24 cellular contexts compared by ENCODE assay signal in the genomic region with DNA sequence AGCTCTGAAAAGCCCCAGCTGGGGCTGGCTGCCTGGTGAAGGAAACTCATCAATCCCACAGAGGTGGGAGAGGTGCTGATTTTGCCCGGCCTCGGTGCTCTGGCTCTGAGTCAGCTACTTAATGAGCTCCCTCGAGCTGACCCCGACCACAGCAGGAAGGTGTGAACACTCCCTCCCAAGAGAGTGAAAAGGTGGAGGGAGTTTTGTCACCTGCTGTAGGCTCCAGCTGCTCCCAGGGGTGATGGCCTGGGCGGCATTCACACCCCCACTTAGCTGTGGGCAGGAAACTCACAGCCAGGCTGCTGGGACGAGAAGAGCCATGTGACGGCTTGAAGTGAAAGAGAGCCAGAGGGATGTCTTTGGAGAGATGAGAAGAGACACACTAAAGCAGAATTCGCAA.
DNase-seq lines count a peak whose midpoint lies in the region; ATAC-seq, FAIRE-seq and TF ChIP-seq lines count a peak whose summit lies in the region.
"Had no signal": no experiment of that assay in that cellular context is flagged by ENCODE, and none has a peak within 500 bp of the region (broad histone marks: within the 10 kb centered on the region; RNA-seq: fewer than 3 reads in every experiment).

No MANE protein-coding gene starts in this region.

- H3K27ac ChIP-seq in GM12878 (ENCODE audit: control insufficient read depth, insufficient read depth) = no peak overlapping the region
- H3K27ac ChIP-seq: cardiac muscle cell, SK-N-MC, transverse colon had no signal

- in situ Hi-C loops in GM12878 (cut with MboI) = no loop called here

- RAD21 ChIA-PET in GM12878 (lab: Charles Lee; ENCODE audit: unreplicated experiment) = interaction anchor here (1.0 kb wide), 1 partner anchor 52 kb away, joined by 4 read pairs; no protein-coding TSS in a partner anchor

- H2AFZ ChIP-seq in GM12878 (ENCODE audit: control insufficient read depth, low read depth, low read length) = no peak overlapping the region

- POLR2A ChIA-PET in activated CD8-positive, alpha-beta T cell treated with anti-CD3 and anti-CD28 coated beads for 36 hours (lab: Charles Lee) = no interaction called here
- POLR2A ChIA-PET in activated CD8-positive, alpha-beta T cell treated with anti-CD3 and anti-CD28 coated beads, Interleukin-2, amount 10 ng/mL, durations not matched to agents 7 days and 5 days (lab: Charles Lee) = no interaction called here
- POLR2A ChIA-PET in GM12878 (lab: Charles Lee) = no interaction called here

- no peak overlapping the region for H3K4me2 ChIP-seq in GM12878 (ENCODE audit: control insufficient read depth, insufficient read depth)

- TF ChIP-seq CTCF in activated CD8-positive, alpha-beta T cell treated with anti-CD3 and anti-CD28 coated beads for 36 hours (IDR thresholded peaks at IDR 0.05) = no peak
- no peak for TF ChIP-seq CTCF in GM12878 (IDR thresholded peaks at IDR 0.05 in 2 of 3, conservative IDR thresholded peaks at IDR 0.05 in 1 of 3; ENCODE audit: control insufficient read depth in 2 of 3, extremely low read depth in 1 of 3, insufficient read depth in 1 of 3, low read depth in 3 of 3, low read length in 3 of 3)

- no peak for TF ChIP-seq POLR2A in GM12878 (IDR thresholded peaks at IDR 0.05; ENCODE audit: low read depth, low read length)

- BruUV-seq in GM12878 (replicated peaks; lab: Mats Ljungman, UMichigan) = no TSS peak

- no peaks in the 10 kb centered on the region for H3K27me3 ChIP-seq in GM12878 (replicated peaks in 1 of 2; ENCODE audit: control insufficient read depth in 2 of 2, insufficient read depth in 2 of 2, low read length in 1 of 2)
- H3K27me3 ChIP-seq: cardiac muscle cell, transverse colon had no signal

- intact Hi-C loops in activated CD8-positive, alpha-beta T cell treated with anti-CD3 and anti-CD28 coated beads for 36 hours (cut with micrococcal nuclease) = no loop called here
- intact Hi-C loops in GM12878 (cut with micrococcal nuclease; ENCODE audit: unreplicated experiment) = no loop called here

- CTCF ChIA-PET in activated CD8-positive, alpha-beta T cell treated with anti-CD3 and anti-CD28 coated beads for 36 hours (lab: Charles Lee) = interaction anchor here (0.6 kb wide), 1 partner anchor 222 kb away, joined by 3 read pairs; no protein-coding TSS in a partner anchor
- CTCF ChIA-PET in activated CD8-positive, alpha-beta T cell treated with anti-CD3 and anti-CD28 coated beads, Interleukin-2, amount 10 ng/mL, durations not matched to agents 7 days and 5 days (lab: Charles Lee) = no interaction called here
- CTCF ChIA-PET in GM12878 (lab: Yijun Ruan, JAX) = interaction anchor here (1.2 kb wide), 1 partner anchor 239 kb away, joined by 5 read pairs; no protein-coding TSS in a partner anchor

- H3K4me3 Mint-ChIP-seq in activated CD8-positive, alpha-beta T cell treated with anti-CD3 and anti-CD28 coated beads for 36 hours = no peak overlapping the region
- H3K4me3 Mint-ChIP-seq in activated CD8-positive, alpha-beta T cell treated with anti-CD3 and anti-CD28 coated beads, Interleukin-2, amount 10 ng/mL, durations not matched to agents 7 days and 5 days = no peak overlapping the region
- no peak overlapping the region for H3K4me3 Mint-ChIP-seq in stimulated activated memory B cell treated with anti-CD40 and anti-IgM and Interleukin-4, amounts not matched to agents 10 μg/mL and 1 μg/mL and 100 μg/mL, for 72 hours
- H3K4me3 Mint-ChIP-seq: activated CD4-positive, alpha-beta T cell treated with anti-CD3 and anti-CD28 coated beads, Interleukin-2, amount 10 ng/mL, durations not matched to agents 7 days and 5 days; activated naive CD8-positive, alpha-beta T cell treated with anti-CD3 and anti-CD28 coated beads, Interleukin-2, amount 10 ng/mL, durations not matched to agents 7 days and 5 days; CD8-positive, alpha-beta T cell; stimulated activated naive B cell treated with anti-CD40 and anti-IgM and Interleukin-4, amounts not matched to agents 10 μg/mL and 1 μg/mL and 100 μg/mL, for 72 hours had no signal

- TF ChIP-seq RAD21 in GM12878 (IDR thresholded peaks at IDR 0.05; ENCODE audit: insufficient read depth, low read depth, low read length) = no peak

- no peak overlapping the region for H3K27ac Mint-ChIP-seq in activated CD8-positive, alpha-beta T cell treated with anti-CD3 and anti-CD28 coated beads for 36 hours
- H3K27ac Mint-ChIP-seq in activated CD8-positive, alpha-beta T cell treated with anti-CD3 and anti-CD28 coated beads, Interleukin-2, amount 10 ng/mL, durations not matched to agents 7 days and 5 days = no peak overlapping the region
- H3K27ac Mint-ChIP-seq in stimulated activated memory B cell treated with anti-CD40 and anti-IgM and Interleukin-4, amounts not matched to agents 10 μg/mL and 1 μg/mL and 100 μg/mL, for 72 hours = no peak overlapping the region
- H3K27ac Mint-ChIP-seq: activated CD4-positive, alpha-beta T cell treated with anti-CD3 and anti-CD28 coated beads, Interleukin-2, amount 10 ng/mL, durations not matched to agents 7 days and 5 days; activated naive CD8-positive, alpha-beta T cell treated with anti-CD3 and anti-CD28 coated beads, Interleukin-2, amount 10 ng/mL, durations not matched to agents 7 days and 5 days; CD8-positive, alpha-beta T cell; stimulated activated naive B cell treated with anti-CD40 and anti-IgM and Interleukin-4, amounts not matched to agents 10 μg/mL and 1 μg/mL and 100 μg/mL, for 72 hours had no signal

- ATAC-seq in activated CD8-positive, alpha-beta T cell treated with anti-CD3 and anti-CD28 coated beads for 36 hours = no peak
- ATAC-seq in activated CD8-positive, alpha-beta T cell treated with anti-CD3 and anti-CD28 coated beads, Interleukin-2, amount 10 ng/mL, durations not matched to agents 7 days and 5 days = no peak
- peak; percentile 79 for ATAC-seq in HG02798 (IDR thresholded peaks at IDR 0.05; ENCODE audit: poor library complexity, unreplicated experiment)
- ATAC-seq in GM12878 = peak; percentile 92
- ATAC-seq in stimulated activated memory B cell treated with anti-CD40 and anti-IgM and Interleukin-4, amounts not matched to agents 10 μg/mL and 1 μg/mL and 100 μg/mL, for 72 hours = peak; percentile 27
- ATAC-seq: CD8-positive, alpha-beta T cell; left colon; stimulated activated naive B cell treated with anti-CD40 and anti-IgM and Interleukin-4, amounts not matched to agents 10 μg/mL and 1 μg/mL and 100 μg/mL, for 72 hours had no signal

- H3K4me3 ChIP-seq in GM12878 = no peak overlapping the region
- H3K4me3 ChIP-seq: cardiac muscle cell, HAP-1, SK-N-MC, transverse colon had no signal

- 20% methylated on average over 8 of the region's 8 CpGs for WGBS in GM12878 (ENCODE audit: insufficient coverage, insufficient replicate concordance, low lambda C conversion rate, missing lambda C conversion rate)

- H3K79me2 ChIP-seq in GM12878 (ENCODE audit: control insufficient read depth, insufficient read depth, low read length) = no peaks in the 10 kb centered on the region

- peak in 1 of 2 experiments; percentile 67; a peak in 2 of 4 replicates for TF ChIP-seq EP300 in GM12878 (IDR thresholded peaks at IDR 0.05; ENCODE audit: borderline replicate concordance in 1 of 2, control insufficient read depth in 1 of 2, low read depth in 2 of 2, low read length in 2 of 2)

- no peaks in the 10 kb centered on the region for H3K4me1 ChIP-seq in GM12878 (ENCODE audit: control insufficient read depth, insufficient read depth, low read length)
- H3K4me1 ChIP-seq: HAP-1, transverse colon had no signal

- H3K9me3 ChIP-seq in GM12878 (replicated peaks; ENCODE audit: control insufficient read depth, insufficient read depth, low read length) = no peaks in the 10 kb centered on the region; the same call in 2 of the 3 replicates
- H3K9me3 ChIP-seq: HAP-1, transverse colon had no signal

- H3K36me3 ChIP-seq in GM12878 (ENCODE audit: control insufficient read depth in 2 of 2, insufficient read depth in 2 of 2, low read length in 1 of 2) = no peaks in the 10 kb centered on the region
- H3K36me3 ChIP-seq: cardiac muscle cell, HAP-1, transverse colon had no signal

- FAIRE-seq in GM12878 (lab: Jason Lieb, UNC) = no peak
- FAIRE-seq: small intestine had no signal

- SMC1A ChIA-PET in GM12878 (lab: Charles Lee; ENCODE audit: uncharacterized antibody, unreplicated experiment) = no interaction called here

- H3K4me1 Mint-ChIP-seq in activated CD8-positive, alpha-beta T cell treated with anti-CD3 and anti-CD28 coated beads for 36 hours (ENCODE audit: low read depth) = no peaks in the 10 kb centered on the region
- no peaks in the 10 kb centered on the region for H3K4me1 Mint-ChIP-seq in activated CD8-positive, alpha-beta T cell treated with anti-CD3 and anti-CD28 coated beads, Interleukin-2, amount 10 ng/mL, durations not matched to agents 7 days and 5 days (ENCODE audit: low read depth)
- H3K4me1 Mint-ChIP-seq in stimulated activated memory B cell treated with anti-CD40 and anti-IgM and Interleukin-4, amounts not matched to agents 10 μg/mL and 1 μg/mL and 100 μg/mL, for 72 hours = no peaks in the 10 kb centered on the region
- H3K4me1 Mint-ChIP-seq: activated CD4-positive, alpha-beta T cell treated with anti-CD3 and anti-CD28 coated beads, Interleukin-2, amount 10 ng/mL, durations not matched to agents 7 days and 5 days; activated naive CD8-positive, alpha-beta T cell treated with anti-CD3 and anti-CD28 coated beads, Interleukin-2, amount 10 ng/mL, durations not matched to agents 7 days and 5 days; stimulated activated naive B cell treated with anti-CD40 and anti-IgM and Interleukin-4, amounts not matched to agents 10 μg/mL and 1 μg/mL and 100 μg/mL, for 72 hours had no signal

- H3K27me3 Mint-ChIP-seq in activated CD8-positive, alpha-beta T cell treated with anti-CD3 and anti-CD28 coated beads for 36 hours = no peaks in the 10 kb centered on the region
- H3K27me3 Mint-ChIP-seq in activated CD8-positive, alpha-beta T cell treated with anti-CD3 and anti-CD28 coated beads, Interleukin-2, amount 10 ng/mL, durations not matched to agents 7 days and 5 days (ENCODE audit: low read depth) = no peaks in the 10 kb centered on the region
- H3K27me3 Mint-ChIP-seq in stimulated activated memory B cell treated with anti-CD40 and anti-IgM and Interleukin-4, amounts not matched to agents 10 μg/mL and 1 μg/mL and 100 μg/mL, for 72 hours = no peaks in the 10 kb centered on the region
- H3K27me3 Mint-ChIP-seq: activated CD4-positive, alpha-beta T cell treated with anti-CD3 and anti-CD28 coated beads, Interleukin-2, amount 10 ng/mL, durations not matched to agents 7 days and 5 days; activated naive CD8-positive, alpha-beta T cell treated with anti-CD3 and anti-CD28 coated beads, Interleukin-2, amount 10 ng/mL, durations not matched to agents 7 days and 5 days had no signal

- no peaks in the 10 kb centered on the region for H4K20me1 ChIP-seq in GM12878 (ENCODE audit: control insufficient read depth, insufficient read depth)

- peaks cover 3% of the 10 kb centered on the region for H3K9me3 Mint-ChIP-seq in activated CD8-positive, alpha-beta T cell treated with anti-CD3 and anti-CD28 coated beads for 36 hours
- H3K9me3 Mint-ChIP-seq in activated CD8-positive, alpha-beta T cell treated with anti-CD3 and anti-CD28 coated beads, Interleukin-2, amount 10 ng/mL, durations not matched to agents 7 days and 5 days (ENCODE audit: insufficient read depth) = no peaks in the 10 kb centered on the region
- peaks cover 4% of the 10 kb centered on the region for H3K9me3 Mint-ChIP-seq in stimulated activated memory B cell treated with anti-CD40 and anti-IgM and Interleukin-4, amounts not matched to agents 10 μg/mL and 1 μg/mL and 100 μg/mL, for 72 hours
- H3K9me3 Mint-ChIP-seq: activated CD4-positive, alpha-beta T cell treated with anti-CD3 and anti-CD28 coated beads, Interleukin-2, amount 10 ng/mL, durations not matched to agents 7 days and 5 days had no signal

- DNase-seq in activated CD8-positive, alpha-beta T cell treated with anti-CD3 and anti-CD28 coated beads for 36 hours = peak; percentile 8
- no peak for DNase-seq in activated CD8-positive, alpha-beta T cell treated with anti-CD3 and anti-CD28 coated beads, Interleukin-2, amount 10 ng/mL, durations not matched to agents 7 days and 5 days
- DNase-seq in GM12878 (ENCODE audit: low read depth, low spot score) (peak; percentile 24), NCI-H2171 (lab: John Stamatoyannopoulos, UW) (no peak), putamen (ENCODE audit: low spot score) (no peak)
- DNase-seq in effector CD4-positive, alpha-beta T cell = no peak
- DNase-seq: activated CD4-positive, alpha-beta T cell treated with anti-CD3 and anti-CD28 coated beads, Interleukin-2, amount 10 ng/mL, durations not matched to agents 7 days and 5 days; activated naive CD8-positive, alpha-beta T cell treated with anti-CD3 and anti-CD28 coated beads, Interleukin-2, amount 10 ng/mL, durations not matched to agents 7 days and 5 days; activated T-cell treated with anti-CD3 and anti-CD28 coated beads, Interleukin-2, amount 50 U/mL, for 1 hour; CD8-positive, alpha-beta T cell; effector memory CD4-positive, alpha-beta T cell; GF-D8; left colon; NCI-H1105 treated with DMSO at 0.1 percent for 48 hours; NCI-H446; PC-3; small intestine; stimulated activated naive B cell treated with anti-CD40 and anti-IgM and Interleukin-4, amounts not matched to agents 10 μg/mL and 1 μg/mL and 100 μg/mL, for 72 hours; transverse colon had no signal

- H3K36me3 Mint-ChIP-seq in activated CD8-positive, alpha-beta T cell treated with anti-CD3 and anti-CD28 coated beads for 36 hours (ENCODE audit: low read depth) = no peaks in the 10 kb centered on the region
- H3K36me3 Mint-ChIP-seq in activated CD8-positive, alpha-beta T cell treated with anti-CD3 and anti-CD28 coated beads, Interleukin-2, amount 10 ng/mL, durations not matched to agents 7 days and 5 days (ENCODE audit: low read depth) = no peaks in the 10 kb centered on the region
- H3K36me3 Mint-ChIP-seq in stimulated activated memory B cell treated with anti-CD40 and anti-IgM and Interleukin-4, amounts not matched to agents 10 μg/mL and 1 μg/mL and 100 μg/mL, for 72 hours = peaks cover 5% of the 10 kb centered on the region
- H3K36me3 Mint-ChIP-seq: activated naive CD8-positive, alpha-beta T cell treated with anti-CD3 and anti-CD28 coated beads, Interleukin-2, amount 10 ng/mL, durations not matched to agents 7 days and 5 days; CD8-positive, alpha-beta T cell had no signal

- no peak overlapping the region for H3K9ac ChIP-seq in GM12878 (ENCODE audit: control insufficient read depth, insufficient read depth, low read length)

Comparison
In these comparisons a context has a peak if more than half of its experiments do, and no peak if none do; other contexts are left out.
1. DNase-seq: peak in activated CD8-positive, alpha-beta T cell treated with anti-CD3 and anti-CD28 coated beads for 36 hours (single experiment) and GM12878 (single experiment); none in activated CD8-positive, alpha-beta T cell treated with anti-CD3 and anti-CD28 coated beads, Interleukin-2, amount 10 ng/mL, durations not matched to agents 7 days and 5 days (single experiment), effector CD4-positive, alpha-beta T cell (single experiment), NCI-H2171 (single experiment) and putamen (single experiment).
2. ATAC-seq: peak in HG02798 (single experiment), GM12878 (single experiment) and stimulated activated memory B cell treated with anti-CD40 and anti-IgM and Interleukin-4, amounts not matched to agents 10 μg/mL and 1 μg/mL and 100 μg/mL, for 72 hours (single experiment); none in activated CD8-positive, alpha-beta T cell treated with anti-CD3 and anti-CD28 coated beads for 36 hours (single experiment) and activated CD8-positive, alpha-beta T cell treated with anti-CD3 and anti-CD28 coated beads, Interleukin-2, amount 10 ng/mL, durations not matched to agents 7 days and 5 days (single experiment).